20 cellular contexts compared by ENCODE assay signal in genomic region chr10:10734356-10735064, GRCh38.
"Had no signal": no experiment of that assay in that cellular context is flagged by ENCODE, and none has a peak within 500 bp of the region (broad histone marks: within the 10 kb centered on the region; RNA-seq: fewer than 3 reads in every experiment).

No MANE protein-coding gene starts in this region.

- ATAC-seq: activated CD8-positive, alpha-beta memory T cell treated with anti-CD3 and anti-CD28 coated beads, Interleukin-2, amount 10 ng/mL, durations not matched to agents 7 days and 5 days; body of pancreas; effector memory CD8-positive, alpha-beta T cell; mucosa of descending colon; naive thymus-derived CD8-positive, alpha-beta T cell; stimulated activated memory B cell treated with anti-CD40 and anti-IgM and Interleukin-4, amounts not matched to agents 10 μg/mL and 1 μg/mL and 100 μg/mL, for 72 hours; T-cell had no signal

- H3K27ac ChIP-seq: body of pancreas, parathyroid adenoma, sigmoid colon, thoracic aorta had no signal

- H3K79me2 ChIP-seq: parathyroid adenoma had no signal

- H3K9ac ChIP-seq: parathyroid adenoma had no signal

- H3K4me3 ChIP-seq: body of pancreas, mucosa of descending colon, sigmoid colon, spleen, thoracic aorta had no signal

- H3K27me3 ChIP-seq: body of pancreas, sigmoid colon, spleen had no signal

- H3K9me3 ChIP-seq: body of pancreas, mucosa of descending colon, sigmoid colon, spleen, thoracic aorta had no signal

- DNase-seq: activated B cell treated with CpG ODN at 0.5 μM for 24 hours; activated CD4-positive, alpha-beta memory T cell treated with anti-CD3 and anti-CD28 coated beads for 36 hours; activated CD4-positive, alpha-beta T cell treated with anti-CD3 and anti-CD28 coated beads for 4 hours; activated CD8-positive, alpha-beta memory T cell treated with anti-CD3 and anti-CD28 coated beads, Interleukin-2, amount 10 ng/mL, durations not matched to agents 7 days and 5 days; activated naive CD4-positive, alpha-beta T cell treated with anti-CD3 and anti-CD28 coated beads for 36 hours; activated T-cell treated with anti-CD3 and anti-CD28 coated beads, Interleukin-2, amount 50 U/mL, for 1 hour; body of pancreas; effector memory CD8-positive, alpha-beta T cell; glutamatergic neuron; hippocampal formation; islet precursor cell; mucosa of descending colon; naive thymus-derived CD8-positive, alpha-beta T cell; sigmoid colon; spleen; stimulated activated CD4-positive, alpha-beta T cell treated with anti-CD3 and anti-CD28 coated beads, Interleukin-4, amount 100 ng/mL, for 4 hours; T-cell had no signal

- H3K4me1 ChIP-seq: body of pancreas, parathyroid adenoma, sigmoid colon had no signal

- H3K36me3 ChIP-seq: sigmoid colon, spleen, thoracic aorta had no signal
